In the genomic region with DNA sequence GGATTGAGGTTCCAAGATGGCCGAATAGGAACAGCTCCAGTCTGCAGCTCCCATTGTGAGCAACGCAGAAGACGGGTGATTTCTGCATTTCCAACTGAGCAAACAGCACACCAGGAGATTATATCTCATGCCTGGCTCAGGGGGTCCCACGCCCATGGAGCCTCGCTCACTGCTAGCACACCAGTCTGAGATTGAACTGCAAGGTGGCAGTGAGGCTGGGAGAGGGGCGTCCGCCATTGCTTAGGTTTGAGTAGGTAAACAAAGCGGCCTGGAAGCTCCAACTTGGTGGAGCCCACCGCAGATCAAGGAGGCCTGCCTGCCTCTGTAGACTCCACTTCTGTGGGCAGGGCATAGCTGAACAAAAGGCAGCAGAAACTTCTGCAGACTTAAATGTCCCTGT, we compare ENCODE assay signal across 1 cellular context.
DNase-seq lines count a peak whose midpoint lies in the region; FAIRE-seq and TF ChIP-seq lines count a peak whose summit lies in the region.
"Not testable (repeated sequence)": the region's sequence is repeated elsewhere in the genome, so short reads cannot be mapped to it uniquely, and the experiment has no call there.

No MANE protein-coding gene starts in this region.

- not testable (repeated sequence) for H3K4me3 ChIP-seq in kidney (ENCODE audit: low read length in 2 of 2)

- TF ChIP-seq CTCF in kidney (IDR thresholded peaks at IDR 0.05; ENCODE audit: borderline replicate concordance, extremely low read depth, insufficient read depth) = not testable (repeated sequence)

- not testable (repeated sequence) for H3K36me3 ChIP-seq in kidney (ENCODE audit: control insufficient read depth in 1 of 2, insufficient read depth in 2 of 2, low read length in 2 of 2)

- not testable (repeated sequence) for H3K27ac ChIP-seq in kidney (ENCODE audit: low read depth in 2 of 2, low read length in 2 of 2)

- DNase-seq in kidney = peak; percentile 66

- H3K9me3 ChIP-seq in kidney (ENCODE audit: control insufficient read depth in 1 of 2, low read length in 2 of 2) = not testable (repeated sequence)

- intact Hi-C loops in kidney (cut with DNase I) = not testable (repeated sequence)

- H3K9ac ChIP-seq in kidney (ENCODE audit: low read length in 2 of 2) = not testable (repeated sequence)

- not testable (repeated sequence) for FAIRE-seq in kidney (lab: Jason Lieb, UNC)

- H3K4me1 ChIP-seq in kidney (ENCODE audit: control insufficient read depth in 1 of 2, insufficient read depth in 1 of 2, low read depth in 1 of 2, low read length in 2 of 2) = not testable (repeated sequence)
